ENCODE assay signal across 27 cellular contexts in genomic region chr9:96660693-96661248, GRCh38. TPM values are rescaled to one million over a fixed set of nuclear protein-coding genes. Genes with fewer than 3 reads are reported as not detected.
DNase-seq lines count a peak whose midpoint lies in the region; ATAC-seq and TF ChIP-seq lines count a peak whose summit lies in the region.
"Had no signal": no experiment of that assay in that cellular context is flagged by ENCODE, and none has a peak within 500 bp of the region (broad histone marks: within the 10 kb centered on the region; RNA-seq: fewer than 3 reads in every experiment).

No MANE protein-coding gene starts in this region.

- dilution Hi-C loops in mammary epithelial cell (cut with HindIII; ENCODE audit: low sequenced_read_pairs): no loop called here

- peak; percentile 2 for DNase-seq in OCI-LY7 (ENCODE audit: low spot score)
- DNase-seq in left kidney (ENCODE audit: low read depth, low spot score): peak; percentile 65
- DNase-seq in GOT3 (lab: John Stamatoyannopoulos, UW): no peak
- DNase-seq in GM19240 (ENCODE audit: insufficient read length, low spot score): no peak
- no peak for DNase-seq in mammary epithelial cell
- DNase-seq: activated CD4-positive, CD25-positive, alpha-beta regulatory T cell; activated CD8-positive, alpha-beta memory T cell treated with anti-CD3 and anti-CD28 coated beads, Interleukin-2, amount 10 ng/mL, durations not matched to agents 7 days and 5 days; activated gamma-delta T cell; activated naive CD8-positive, alpha-beta T cell treated with anti-CD3 and anti-CD28 coated beads for 36 hours; activated T-cell treated with anti-CD3 and anti-CD28 coated beads, Interleukin-2, amount 50 U/mL, for 4 hours; CD8-positive, alpha-beta memory T cell; DMS 273 treated with DMSO at 0.1 percent for 48 hours; glutamatergic neuron; Karpas-422; left ventricle myocardium inferior; NCI-H1048; NCI-H446; NCI-H774; ovary; retina; small intestine had no signal

- ATAC-seq in GM18502 (IDR thresholded peaks at IDR 0.05; ENCODE audit: poor library complexity, unreplicated experiment) (peak; percentile 73), HG02943 (IDR thresholded peaks at IDR 0.05; ENCODE audit: low read depth, unreplicated experiment) (peak; percentile 73)
- ATAC-seq: activated CD8-positive, alpha-beta memory T cell treated with anti-CD3 and anti-CD28 coated beads, Interleukin-2, amount 10 ng/mL, durations not matched to agents 7 days and 5 days; activated T-cell treated with anti-CD3 and anti-CD28 coated beads, Interleukin-2, amount 50 U/mL, for 4 hours; esophagus mucosa had no signal

- H3K27ac ChIP-seq in OCI-LY7 (ENCODE audit: low read depth, low read length, poor library complexity, severe bottlenecking) (no peak overlapping the region), mammary epithelial cell (ENCODE audit: insufficient read depth, low read depth, low read length) (no peak overlapping the region)
- H3K27ac ChIP-seq: ascending aorta, coronary artery, left ventricle myocardium inferior, ovary, vagina had no signal

- H3K27me3 ChIP-seq in mammary epithelial cell (ENCODE audit: insufficient read depth, low read length): no peaks in the 10 kb centered on the region
- H3K27me3 ChIP-seq: ascending aorta, ovary, vagina had no signal

- 92% methylated on average over 3 of the region's 7 CpGs for WGBS in mammary epithelial cell (ENCODE audit: low coverage, missing lambda C conversion rate)

- TF ChIP-seq CTCF in OCI-LY7 (conservative IDR thresholded peaks at IDR 0.05; ENCODE audit: low read length) (no peak), mammary epithelial cell (conservative IDR thresholded peaks at IDR 0.05 in 1 of 2, IDR thresholded peaks at IDR 0.05 in 1 of 2; ENCODE audit: extremely low read depth in 1 of 2, insufficient read depth in 1 of 2, low read depth in 1 of 2, low read length in 2 of 2) (no peak)

- H3K4me2 ChIP-seq in OCI-LY7 (ENCODE audit: low read length): no peak overlapping the region
- no peak overlapping the region for H3K4me2 ChIP-seq in mammary epithelial cell (ENCODE audit: insufficient read depth, low read depth, low read length)

- no peaks in the 10 kb centered on the region for H3K9me2 ChIP-seq in OCI-LY7 (ENCODE audit: insufficient read depth, low read length)

- BruUV-seq in OCI-LY7 (replicated peaks; lab: Mats Ljungman, UMichigan) (no TSS peak), mammary epithelial cell (replicated peaks; lab: Mats Ljungman, UMichigan) (no TSS peak)

- H4K20me1 ChIP-seq in OCI-LY7 (ENCODE audit: insufficient read depth, low read length) (no peaks in the 10 kb centered on the region), mammary epithelial cell (ENCODE audit: insufficient read depth, low read length) (no peaks in the 10 kb centered on the region)

- no peaks in the 10 kb centered on the region for H3K4me1 ChIP-seq in OCI-LY7 (ENCODE audit: insufficient read depth, low read length, poor library complexity, severe bottlenecking)
- H3K4me1 ChIP-seq in mammary epithelial cell (ENCODE audit: insufficient read depth, low read length): peaks cover 3% of the 10 kb centered on the region

- H3K79me2 ChIP-seq in OCI-LY7 (ENCODE audit: insufficient read depth, low read depth, low read length): no peaks in the 10 kb centered on the region
- no peaks in the 10 kb centered on the region for H3K79me2 ChIP-seq in mammary epithelial cell (ENCODE audit: insufficient read depth, low read length)

- H3K9ac ChIP-seq in mammary epithelial cell (ENCODE audit: insufficient read depth, low read length): no peak overlapping the region

- H3K9me3 ChIP-seq in OCI-LY7 (ENCODE audit: low read length) (no peaks in the 10 kb centered on the region), mammary epithelial cell (replicated peaks; ENCODE audit: insufficient read depth, low read length) (no peaks in the 10 kb centered on the region)
- H3K9me3 ChIP-seq: ascending aorta, left ventricle myocardium inferior, ovary, vagina had no signal

- CTCF ChIA-PET in OCI-LY7 (lab: Charles Lee; ENCODE audit: unreplicated experiment): no interaction called here
- CTCF ChIA-PET in mammary epithelial cell (lab: Charles Lee; ENCODE audit: low non-redundant PET): no interaction called here

- no peaks in the 10 kb centered on the region for H3K36me3 ChIP-seq in OCI-LY7 (ENCODE audit: insufficient read depth, low read length)
- H3K36me3 ChIP-seq in mammary epithelial cell (ENCODE audit: insufficient read depth, low read length): no peaks in the 10 kb centered on the region
- H3K36me3 ChIP-seq: ascending aorta, left ventricle myocardium inferior, ovary, vagina had no signal

- in situ Hi-C loops in mammary epithelial cell (cut with MboI; ENCODE audit: low sequenced_read_pairs in 2 of 2): loop anchor here in 1 of 2 donors (25.0 kb wide), 1 partner anchor 223 kb away; no protein-coding TSS in a partner anchor

- H2AFZ ChIP-seq in OCI-LY7 (ENCODE audit: low read length) (no peak overlapping the region), mammary epithelial cell (ENCODE audit: low read depth, low read length) (no peak overlapping the region)

- intact Hi-C loops in OCI-LY7 (cut with micrococcal nuclease; ENCODE audit: unreplicated experiment) (no loop called here), mammary epithelial cell (cut with micrococcal nuclease) (loop anchor here (10.0 kb wide), 1 partner anchor 936 kb away; no protein-coding TSS in a partner anchor)

- H3K4me3 ChIP-seq in OCI-LY7 (ENCODE audit: low read depth, low read length, poor library complexity, severe bottlenecking): no peak overlapping the region
- H3K4me3 ChIP-seq in mammary epithelial cell (replicated peaks in 1 of 3; ENCODE audit: insufficient read depth in 1 of 3, low read depth in 2 of 3, low read length in 3 of 3): no peak overlapping the region
- H3K4me3 ChIP-seq: ascending aorta, coronary artery, left ventricle myocardium inferior, ovary, vagina had no signal

- POLR2A ChIA-PET in OCI-LY7 (lab: Charles Lee): no interaction called here

RNA-seq across cellular contexts. Expression of gene PRXL2C, which starts 5.7 kb away (rescaled TPM):
- total RNA-seq in OCI-LY7 (2014; rRNA removed; shearing (Covaris generic)): not detected in 2 replicates
- total RNA-seq in OCI-LY7 (2022) (not detected in 2 replicates), mammary epithelial cell (10 to 100 TPM; 13.0 to 14.3 TPM)
- 6.6 TPM for polyA plus RNA-seq in mammary epithelial cell
- polyA minus RNA-seq in mammary epithelial cell: 8.0 TPM

RNA-seq across cellular contexts. Expression of gene CDC14B, which starts 41.1 kb away (rescaled TPM):
- not detected in 2 replicates for total RNA-seq in OCI-LY7 (2014; rRNA removed; shearing (Covaris generic))
- total RNA-seq in OCI-LY7 (2022): 0.27 and 0.44 TPM in 2 replicates
- 10 to 100 TPM in 1 of 2 donors, 1 to 10 TPM in 1; 9.4 to 14.5 TPM for total RNA-seq in mammary epithelial cell
- 5.2 TPM for polyA plus RNA-seq in mammary epithelial cell
- 8.0 TPM for polyA minus RNA-seq in mammary epithelial cell

Comparison
In these comparisons a context has a peak if more than half of its experiments do, and no peak if none do; other contexts are left out.
1. DNase-seq: peak in OCI-LY7 (single experiment) and left kidney (single experiment); none in GOT3 (single experiment), GM19240 (single experiment) and mammary epithelial cell (single experiment).
2. RNA of gene PRXL2C, which starts 5.7 kb away (total RNA-seq): 13.0 to 14.3 TPM in mammary epithelial cell; not detected in OCI-LY7; every median in the first group is over 10 times any median in the second.
3. RNA of gene CDC14B, which starts 41.1 kb away (total RNA-seq): 9.4 to 14.5 TPM in mammary epithelial cell; 0.27 to 0.44 TPM in OCI-LY7; every median in the first group is over 4 times any median in the second.